In the genomic region with DNA sequence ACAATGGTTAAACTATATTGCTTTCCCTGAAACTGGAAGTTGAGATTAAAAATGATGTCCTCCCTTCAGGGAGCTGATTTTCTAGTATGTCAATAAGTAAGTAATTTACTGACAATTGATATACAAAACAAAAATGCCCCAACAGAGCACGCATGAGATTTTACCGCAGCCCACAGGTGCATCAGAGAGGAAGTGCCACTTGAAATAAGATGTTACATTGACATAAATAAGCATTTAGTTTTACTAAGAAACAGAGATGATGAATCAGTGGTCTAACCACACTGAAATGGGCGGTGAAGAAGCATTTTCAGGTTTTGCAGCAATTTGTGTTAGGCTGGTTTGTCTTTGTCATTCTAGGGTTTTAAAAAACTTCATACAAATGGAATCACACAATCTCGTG, we compare ENCODE assay signal across 1 cellular context.
TF ChIP-seq lines count a peak whose summit lies in the region.

No MANE protein-coding gene starts in this region.

TF ChIP-seq in HepG2, 621 proteins besides CTCF, POLR2A, EP300 and RAD21 (continued from another document):
- TF ChIP-seq, protein P1, sequence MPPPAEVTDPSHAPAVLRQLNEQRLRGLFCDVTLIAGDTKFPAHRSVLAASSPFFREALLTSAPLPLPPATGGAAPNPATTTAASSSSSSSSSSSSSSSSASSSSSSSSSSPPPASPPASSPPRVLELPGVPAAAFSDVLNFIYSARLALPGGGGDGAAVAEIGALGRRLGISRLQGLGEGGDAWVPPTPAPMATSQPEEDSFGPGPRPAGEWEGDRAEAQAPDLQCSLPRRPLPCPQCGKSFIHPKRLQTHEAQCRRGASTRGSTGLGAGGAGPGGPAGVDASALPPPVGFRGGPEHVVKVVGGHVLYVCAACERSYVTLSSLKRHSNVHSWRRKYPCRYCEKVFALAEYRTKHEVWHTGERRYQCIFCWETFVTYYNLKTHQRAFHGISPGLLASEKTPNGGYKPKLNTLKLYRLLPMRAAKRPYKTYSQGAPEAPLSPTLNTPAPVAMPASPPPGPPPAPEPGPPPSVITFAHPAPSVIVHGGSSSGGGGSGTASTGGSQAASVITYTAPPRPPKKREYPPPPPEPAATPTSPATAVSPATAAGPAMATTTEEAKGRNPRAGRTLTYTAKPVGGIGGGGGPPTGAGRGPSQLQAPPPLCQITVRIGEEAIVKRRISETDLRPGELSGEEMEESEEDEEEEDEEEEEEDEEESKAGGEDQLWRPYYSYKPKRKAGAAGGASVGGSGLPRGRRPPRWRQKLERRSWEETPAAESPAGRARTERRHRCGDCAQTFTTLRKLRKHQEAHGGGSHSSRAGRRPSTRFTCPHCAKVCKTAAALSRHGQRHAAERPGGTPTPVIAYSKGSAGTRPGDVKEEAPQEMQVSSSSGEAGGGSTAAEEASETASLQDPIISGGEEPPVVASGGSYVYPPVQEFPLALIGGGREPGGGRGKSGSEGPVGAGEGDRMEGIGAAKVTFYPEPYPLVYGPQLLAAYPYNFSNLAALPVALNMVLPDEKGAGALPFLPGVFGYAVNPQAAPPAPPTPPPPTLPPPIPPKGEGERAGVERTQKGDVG (CRISPR knock-in tag; IDR thresholded peaks at IDR 0.05; ENCODE audit: borderline replicate concordance): no peak
- TF ChIP-seq KLF15 (CRISPR knock-in tag; IDR thresholded peaks at IDR 0.05; ENCODE audit: borderline replicate concordance) (no peak), HOXA3 (CRISPR knock-in tag; IDR thresholded peaks at IDR 0.05) (no peak), ZMAT3 (CRISPR knock-in tag; conservative IDR thresholded peaks at IDR 0.05) (no peak), HMG20A (CRISPR knock-in tag; IDR thresholded peaks at IDR 0.05; ENCODE audit: borderline replicate concordance) (no peak), RELA (CRISPR knock-in tag; IDR thresholded peaks at IDR 0.05) (no peak), KAT7 (CRISPR knock-in tag; IDR thresholded peaks at IDR 0.05; ENCODE audit: borderline replicate concordance) (no peak), SNRNP70 (IDR thresholded peaks at IDR 0.05; ENCODE audit: low read depth, low read length) (no peak), MTF1 (CRISPR knock-in tag; IDR thresholded peaks at IDR 0.05) (no peak), ZNF335 (CRISPR knock-in tag; IDR thresholded peaks at IDR 0.05) (no peak), ZNF44 (CRISPR knock-in tag; IDR thresholded peaks at IDR 0.05) (no peak), ZNF768 (CRISPR knock-in tag; IDR thresholded peaks at IDR 0.05) (no peak), ZNF136 (CRISPR knock-in tag; IDR thresholded peaks at IDR 0.05; ENCODE audit: low read depth) (no peak), ZNF607 (CRISPR knock-in tag; IDR thresholded peaks at IDR 0.05; ENCODE audit: borderline replicate concordance) (no peak), BRD4 (CRISPR knock-in tag; IDR thresholded peaks at IDR 0.05) (no peak), MEIS2 (CRISPR knock-in tag; IDR thresholded peaks at IDR 0.05) (no peak)
- TF ChIP-seq, protein P2, sequence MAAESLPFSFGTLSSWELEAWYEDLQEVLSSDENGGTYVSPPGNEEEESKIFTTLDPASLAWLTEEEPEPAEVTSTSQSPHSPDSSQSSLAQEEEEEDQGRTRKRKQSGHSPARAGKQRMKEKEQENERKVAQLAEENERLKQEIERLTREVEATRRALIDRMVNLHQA (CRISPR knock-in tag; IDR thresholded peaks at IDR 0.05): no peak
- TF ChIP-seq, protein P3, sequence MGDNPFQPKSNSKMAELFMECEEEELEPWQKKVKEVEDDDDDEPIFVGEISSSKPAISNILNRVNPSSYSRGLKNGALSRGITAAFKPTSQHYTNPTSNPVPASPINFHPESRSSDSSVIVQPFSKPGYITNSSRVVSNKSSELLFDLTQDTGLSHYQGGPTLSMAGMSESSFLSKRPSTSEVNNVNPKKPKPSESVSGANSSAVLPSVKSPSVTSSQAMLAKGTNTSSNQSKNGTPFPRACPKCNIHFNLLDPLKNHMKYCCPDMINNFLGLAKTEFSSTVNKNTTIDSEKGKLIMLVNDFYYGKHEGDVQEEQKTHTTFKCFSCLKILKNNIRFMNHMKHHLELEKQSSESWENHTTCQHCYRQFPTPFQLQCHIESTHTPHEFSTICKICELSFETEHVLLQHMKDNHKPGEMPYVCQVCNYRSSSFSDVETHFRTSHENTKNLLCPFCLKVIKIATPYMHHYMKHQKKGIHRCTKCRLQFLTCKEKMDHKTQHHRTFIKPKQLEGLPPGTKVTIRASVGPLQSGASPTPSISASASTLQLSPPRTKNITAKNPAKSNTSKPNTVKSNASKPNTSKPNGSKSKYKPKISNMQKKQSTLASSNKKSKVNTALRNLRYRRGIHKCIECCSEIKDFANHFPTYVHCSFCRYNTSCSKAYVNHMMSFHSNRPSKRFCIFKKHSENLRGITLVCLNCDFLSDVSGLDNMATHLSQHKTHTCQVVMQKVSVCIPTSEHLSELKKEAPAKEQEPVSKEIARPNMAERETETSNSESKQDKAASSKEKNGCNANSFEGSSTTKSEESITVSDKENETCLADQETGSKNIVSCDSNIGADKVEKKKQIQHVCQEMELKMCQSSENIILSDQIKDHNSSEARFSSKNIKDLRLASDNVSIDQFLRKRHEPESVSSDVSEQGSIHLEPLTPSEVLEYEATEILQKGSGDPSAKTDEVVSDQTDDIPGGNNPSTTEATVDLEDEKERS (CRISPR knock-in tag; IDR thresholded peaks at IDR 0.05): no peak
